ENCODE assay signal across 7 cellular contexts in genomic region chr1:109099871-109100757, GRCh38. TPM values are rescaled to one million over a fixed set of nuclear protein-coding genes. Genes with fewer than 3 reads are reported as not detected.
DNase-seq lines count a peak whose midpoint lies in the region; ATAC-seq, FAIRE-seq and TF ChIP-seq lines count a peak whose summit lies in the region.

No MANE protein-coding gene starts in this region.

- H3K9me3 ChIP-seq in astrocyte (ENCODE audit: insufficient read depth, low read depth, low read length) = no peaks in the 10 kb centered on the region
- no peaks in the 10 kb centered on the region for H3K9me3 ChIP-seq in hepatocyte (ENCODE audit: low read depth)

- H3K79me2 ChIP-seq in astrocyte (ENCODE audit: insufficient read depth, low read length) (peaks cover 31% of the 10 kb centered on the region), hepatocyte (peaks cover 33% of the 10 kb centered on the region)

- no peaks in the 10 kb centered on the region for H3K9me3 Mint-ChIP-seq in T-helper 2 cell treated with Interferon-gamma antibody and Interleukin-4, amounts not matched to agents 5 μg/mL and 100 μg/mL, for 36 hours
- no peaks in the 10 kb centered on the region for H3K9me3 Mint-ChIP-seq in astrocyte (ENCODE audit: unreplicated experiment)

- peaks cover 20% of the 10 kb centered on the region for H4K20me1 ChIP-seq in astrocyte (ENCODE audit: insufficient read depth, low read length)
- no peaks in the 10 kb centered on the region for H4K20me1 ChIP-seq in hepatocyte (ENCODE audit: insufficient read depth, poor library complexity, severe bottlenecking)

- H3K27ac Mint-ChIP-seq in T-helper 2 cell treated with Interferon-gamma antibody and Interleukin-4, amounts not matched to agents 5 μg/mL and 100 μg/mL, for 36 hours = peak overlapping the region; percentile 94
- H3K27ac Mint-ChIP-seq in astrocyte (ENCODE audit: unreplicated experiment) = peak overlapping the region; percentile 99

- peak overlapping the region; percentile 82 for H3K4me3 ChIP-seq in astrocyte (ENCODE audit: insufficient read depth, low read depth, low read length)
- H3K4me3 ChIP-seq in hepatocyte = peak overlapping the region; percentile 89

- peak overlapping the region; percentile 91 for H2AFZ ChIP-seq in astrocyte (ENCODE audit: low read depth, low read length)
- H2AFZ ChIP-seq in hepatocyte = peak overlapping the region; percentile 74

- no peaks in the 10 kb centered on the region for H3K27me3 ChIP-seq in astrocyte (ENCODE audit: insufficient read depth, low read length)
- no peaks in the 10 kb centered on the region for H3K27me3 ChIP-seq in hepatocyte

- TF ChIP-seq CTCF in astrocyte (IDR thresholded peaks at IDR 0.05; ENCODE audit: insufficient read depth, low read depth, low read length) (peak; percentile 87), hepatocyte (IDR thresholded peaks at IDR 0.05; ENCODE audit: poor library complexity) (peak; percentile 85)

- peaks cover 16% of the 10 kb centered on the region for H3K36me3 Mint-ChIP-seq in T-helper 2 cell treated with Interferon-gamma antibody and Interleukin-4, amounts not matched to agents 5 μg/mL and 100 μg/mL, for 36 hours (ENCODE audit: low read depth)
- peaks cover 6% of the 10 kb centered on the region for H3K36me3 Mint-ChIP-seq in astrocyte (ENCODE audit: low read depth, unreplicated experiment)

- 1% methylated on average over 71 of the region's 79 CpGs for WGBS in hepatocyte (ENCODE audit: low lambda C conversion rate, missing lambda C conversion rate)

- peak overlapping the region; percentile 93 for H3K4me3 Mint-ChIP-seq in T-helper 2 cell treated with Interferon-gamma antibody and Interleukin-4, amounts not matched to agents 5 μg/mL and 100 μg/mL, for 36 hours
- peak overlapping the region; percentile 99 for H3K4me3 Mint-ChIP-seq in astrocyte (ENCODE audit: unreplicated experiment)

- peak; percentile 92 for ATAC-seq in GM18498 (IDR thresholded peaks at IDR 0.05; ENCODE audit: unreplicated experiment)
- ATAC-seq in HG02938 (IDR thresholded peaks at IDR 0.05; ENCODE audit: unreplicated experiment) = peak; percentile 77

- no peaks in the 10 kb centered on the region for H3K9me2 ChIP-seq in hepatocyte (replicated peaks; ENCODE audit: insufficient read depth)

- H3K36me3 ChIP-seq in astrocyte (ENCODE audit: insufficient read depth, low read length) (peaks cover 7% of the 10 kb centered on the region), hepatocyte (replicated peaks; ENCODE audit: insufficient read depth, low read depth) (no peaks in the 10 kb centered on the region)

- no peaks in the 10 kb centered on the region for H3K27me3 Mint-ChIP-seq in T-helper 2 cell treated with Interferon-gamma antibody and Interleukin-4, amounts not matched to agents 5 μg/mL and 100 μg/mL, for 36 hours (ENCODE audit: low read depth)
- no peaks in the 10 kb centered on the region for H3K27me3 Mint-ChIP-seq in astrocyte (ENCODE audit: low read depth, unreplicated experiment)

- H3K4me1 ChIP-seq in astrocyte (ENCODE audit: insufficient read depth, low read length) = peaks cover 3% of the 10 kb centered on the region
- H3K4me1 ChIP-seq in hepatocyte (ENCODE audit: insufficient read depth) = no peaks in the 10 kb centered on the region

- H3K9ac ChIP-seq in astrocyte (ENCODE audit: low read length) = peak overlapping the region; percentile 94

- FAIRE-seq in astrocyte (lab: Jason Lieb, UNC) = no peak

- peaks cover 5% of the 10 kb centered on the region for H3K4me1 Mint-ChIP-seq in T-helper 2 cell treated with Interferon-gamma antibody and Interleukin-4, amounts not matched to agents 5 μg/mL and 100 μg/mL, for 36 hours (ENCODE audit: low read depth)
- H3K4me1 Mint-ChIP-seq in astrocyte (ENCODE audit: low read depth, unreplicated experiment) = peaks cover 3% of the 10 kb centered on the region

- H3K27ac ChIP-seq in astrocyte (ENCODE audit: low read depth, low read length) (peak overlapping the region; percentile 84), hepatocyte (peak overlapping the region; percentile 97)

- H3K4me2 ChIP-seq in astrocyte (ENCODE audit: low read length) = peak overlapping the region; percentile 98
- peak overlapping the region; percentile 77 for H3K4me2 ChIP-seq in hepatocyte

- DNase-seq in NCI-H187 (lab: John Stamatoyannopoulos, UW) = peak; percentile 84 to 92
- peak; percentile 94 for DNase-seq in T-helper 2 cell treated with Interferon-gamma antibody and Interleukin-4, amounts not matched to agents 5 μg/mL and 100 μg/mL, for 36 hours (ENCODE audit: low spot score)
- peak; percentile 93 for DNase-seq in astrocyte (ENCODE audit: low read depth)
- DNase-seq in hepatocyte (ENCODE audit: low spot score) = peak; percentile 98
- peak; percentile 96 for DNase-seq in retina

RNA-seq across cellular contexts. Expression of gene TMEM167B, which starts 9.6 kb away (rescaled TPM):
- 31.9 and 33.6 TPM in 2 replicates for total RNA-seq in astrocyte
- 33.4 and 35.0 TPM in 2 replicates for total RNA-seq in hepatocyte
- 18.3 and 25.0 TPM in 2 replicates for polyA plus RNA-seq in hepatocyte

RNA-seq across cellular contexts. Expression of gene ELAPOR1, which starts 13.8 kb away (rescaled TPM):
- total RNA-seq in astrocyte (1.2 and 1.7 TPM in 2 replicates), hepatocyte (2.5 and 3.0 TPM in 2 replicates)
- polyA plus RNA-seq in hepatocyte = 1.6 and 1.8 TPM in 2 replicates

RNA-seq across cellular contexts. Expression of gene TAF13, which starts 24.3 kb away (rescaled TPM):
- total RNA-seq in astrocyte (126 and 143 TPM in 2 replicates), hepatocyte (63.3 and 78.7 TPM in 2 replicates)
- 15.7 and 22.1 TPM in 2 replicates for polyA plus RNA-seq in hepatocyte

RNA-seq across cellular contexts. Expression of gene WDR47, which starts 58.2 kb away (rescaled TPM):
- 32.8 and 34.2 TPM in 2 replicates for total RNA-seq in astrocyte
- total RNA-seq in hepatocyte = 8.4 and 9.7 TPM in 2 replicates
- 6.0 and 6.7 TPM in 2 replicates for polyA plus RNA-seq in hepatocyte

Comparison
In these comparisons a context has a peak if more than half of its experiments do, and no peak if none do; other contexts are left out.
1. Peak in every context shown above with its lines: DNase-seq, ATAC-seq, H3K4me3 ChIP-seq and H3K27ac ChIP-seq.